10 cellular contexts compared by ENCODE assay signal in the genomic region with DNA sequence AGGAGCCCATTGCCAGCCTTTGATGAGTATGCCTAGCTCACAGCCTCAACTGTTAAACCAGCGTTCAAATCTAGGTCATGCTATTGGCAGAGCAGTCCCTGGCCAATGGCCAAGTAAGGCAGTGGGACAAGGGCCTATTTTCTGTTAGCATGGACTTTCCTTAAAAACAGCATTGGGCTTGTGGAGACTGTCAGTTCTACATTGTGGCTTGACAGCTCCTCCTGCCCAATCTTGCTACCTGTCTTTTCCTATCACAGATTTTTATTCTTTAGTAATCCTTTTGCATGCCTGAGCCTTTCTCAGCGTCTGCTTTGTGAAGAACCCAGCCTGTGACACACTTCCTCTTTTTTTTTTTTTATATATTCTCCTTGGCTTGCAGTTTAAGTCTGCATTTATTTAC. TPM values are rescaled to one million over a fixed set of nuclear protein-coding genes. Genes with fewer than 3 reads are reported as not detected.
A peak's percentile ranks its signal among the peaks of the same experiment; 100 is the strongest.
DNase-seq lines count a peak whose midpoint lies in the region; ATAC-seq and TF ChIP-seq lines count a peak whose summit lies in the region.
"Had no signal": no experiment of that assay in that cellular context is flagged by ENCODE, and none has a peak within 500 bp of the region (broad histone marks: within the 10 kb centered on the region; RNA-seq: fewer than 3 reads in every experiment).

No MANE protein-coding gene starts in this region.

- no peak overlapping the region for H3K4me3 ChIP-seq in stomach

- peak overlapping the region in 3 of 5 donors; percentile 38 to 41 (median 39) for H3K27ac ChIP-seq in stomach

- no peaks in the 10 kb centered on the region for H3K4me1 Mint-ChIP-seq in MCF 10A (ENCODE audit: insufficient read depth, unreplicated experiment)

- peak; percentile 34 for DNase-seq in SIG-M5 treated with dmso at 0.1 percent for 504 hours (lab: John Stamatoyannopoulos, UW; ENCODE audit: unreplicated experiment)
- no peak for DNase-seq in SIG-M5 (lab: John Stamatoyannopoulos, UW)
- DNase-seq in anterior cingulate cortex (lab: John Stamatoyannopoulos, UW): peak in 43 of 58 donors; percentile 9 to 76 (median 29)
- DNase-seq in left ventricle myocardium superior: peak; percentile 77
- peak; percentile 82 for DNase-seq in stomach
- no peak for DNase-seq in MCF 10A (ENCODE audit: unreplicated experiment)
- no peak for DNase-seq in dedifferentiated amniotic fluid mesenchymal stem cell (ENCODE audit: extremely low spot score)
- DNase-seq: PC-3; stimulated activated CD4-positive, alpha-beta T cell treated with anti-CD3 and anti-CD28 coated beads, Interleukin-4, amount 100 ng/mL, for 4 hours had no signal

- H3K9me3 ChIP-seq in stomach: no peaks in the 10 kb centered on the region

- H3K4me1 ChIP-seq in stomach: peaks cover 0 to 15% (median 12%) of the 10 kb centered on the region in 4 donors

- peaks cover 47% of the 10 kb centered on the region for H3K36me3 Mint-ChIP-seq in MCF 10A (ENCODE audit: insufficient read depth, unreplicated experiment)

- no peaks in the 10 kb centered on the region for H3K27me3 ChIP-seq in stomach

- WGBS in stomach, 5 donors: 13 to 26% (median 19%) methylated on average over 2 of the region's 2 CpGs

- no peak overlapping the region for H3K27ac Mint-ChIP-seq in MCF 10A (ENCODE audit: low read depth, unreplicated experiment)

- no peaks in the 10 kb centered on the region for H3K9me3 Mint-ChIP-seq in MCF 10A (ENCODE audit: unreplicated experiment)

- peaks cover 23 to 56% (median 51%) of the 10 kb centered on the region in 4 donors for H3K36me3 ChIP-seq in stomach

- TF ChIP-seq POLR2A in stomach (IDR thresholded peaks at IDR 0.05): no peak

- intact Hi-C loops in left ventricle myocardium superior (cut with micrococcal nuclease) (no loop called here), stomach (cut with DNase I; ENCODE audit: low total_unique reads) (no loop called here), MCF 10A (cut with micrococcal nuclease) (no loop called here)

- no TSS peak for BruUV-seq in MCF 10A (replicated peaks; lab: Mats Ljungman, UMichigan)

- no peak for TF ChIP-seq EP300 in stomach (IDR thresholded peaks at IDR 0.05)

- CTCF ChIA-PET in MCF 10A (lab: Yijun Ruan, JAX): interaction anchor here (0.7 to 0.8 kb wide), 2 partner anchors 74 to 168 kb away, joined by 3 read pairs; no protein-coding TSS in a partner anchor

- POLR2A ChIA-PET in MCF 10A (lab: Yijun Ruan, JAX): interaction anchor here (0.6 kb wide), 2 partner anchors 22 to 121 kb away, joined by 4 read pairs; no protein-coding TSS in a partner anchor

- no peaks in the 10 kb centered on the region for H3K27me3 Mint-ChIP-seq in MCF 10A (ENCODE audit: insufficient read depth, unreplicated experiment)

- no peak overlapping the region for H3K4me3 Mint-ChIP-seq in MCF 10A (ENCODE audit: unreplicated experiment)

- no peak for TF ChIP-seq CTCF in stomach (IDR thresholded peaks at IDR 0.05)
- no peak for TF ChIP-seq CTCF in MCF 10A (IDR thresholded peaks at IDR 0.05; ENCODE audit: unreplicated experiment)

- ATAC-seq in left ventricle myocardium superior (peak; percentile 78), GM18517 (IDR thresholded peaks at IDR 0.05; ENCODE audit: unreplicated experiment) (no peak)
- ATAC-seq: PC-3 had no signal

RNA-seq across cellular contexts. Expression of gene DIP2A, which starts 56.4 kb away (rescaled TPM):
- total RNA-seq in left ventricle myocardium superior: 28.5 TPM
- 100 to 1,000 TPM in 2 of 5 donors, 10 to 100 TPM in 3; 49.0 to 122 (median 61.8) TPM for total RNA-seq in stomach
- 10 to 100 TPM in 2 of 3 donors, 1 to 10 TPM in 1; 7.3 to 17.3 (median 10.8) TPM for polyA plus RNA-seq in stomach
- 39.6 and 55.1 TPM in 2 replicates for total RNA-seq in MCF 10A (2022)

Comparison
In these comparisons a context has a peak if more than half of its experiments do, and no peak if none do; other contexts are left out.
1. DNase-seq: peak in SIG-M5 treated with dmso at 0.1 percent for 504 hours (single experiment), anterior cingulate cortex (43 of 58), left ventricle myocardium superior (single experiment) and stomach (single experiment); none in SIG-M5 (single experiment), MCF 10A (single experiment) and dedifferentiated amniotic fluid mesenchymal stem cell (single experiment).